Comparison of ENCODE assay signal across 15 cellular contexts in genomic region chr18:24704921-24705620, GRCh38.
DNase-seq lines count a peak whose midpoint lies in the region; ATAC-seq and TF ChIP-seq lines count a peak whose summit lies in the region.
"Had no signal": no experiment of that assay in that cellular context is flagged by ENCODE, and none has a peak within 500 bp of the region (broad histone marks: within the 10 kb centered on the region; RNA-seq: fewer than 3 reads in every experiment).

No MANE protein-coding gene starts in this region.

- peak overlapping the region; percentile 22; the same call in 1 of the 2 replicates for H3K4me3 ChIP-seq in WI38 (ENCODE audit: low read depth, low read length)
- H3K4me3 ChIP-seq in H7 (ENCODE audit: insufficient read depth, low read depth, low read length) = no peak overlapping the region
- H3K4me3 ChIP-seq: breast epithelium had no signal

- DNase-seq in COLO668 (lab: John Stamatoyannopoulos, UW; ENCODE audit: unreplicated experiment) (peak; percentile 82), M059J (ENCODE audit: low read depth) (peak; percentile 88), myocyte (ENCODE audit: low read depth) (peak; percentile 9), H7 (no peak), cerebellar nuclear complex (lab: John Stamatoyannopoulos, UW) (no peak), NCI-H2227 (lab: John Stamatoyannopoulos, UW; ENCODE audit: unreplicated experiment) (no peak)
- DNase-seq: activated naive CD4-positive, alpha-beta T cell treated with Interleukin-2 at 50 U/mL for 16 hours; endodermal cell; left cardiac atrium; stimulated activated naive B cell treated with anti-CD40 and anti-IgM and Interleukin-4, amounts not matched to agents 10 μg/mL and 1 μg/mL and 100 μg/mL, for 72 hours had no signal

- no peak for TF ChIP-seq CTCF in WI38 (IDR thresholded peaks at IDR 0.05; ENCODE audit: low read depth, low read length)

- no peak for ATAC-seq in GM18867 (IDR thresholded peaks at IDR 0.05; ENCODE audit: unreplicated experiment)
- ATAC-seq: left cardiac atrium; natural killer cell treated with Interleukin-12 subunit alpha and Interleukin-12 subunit beta and Interleukin-15 and Interleukin-18, amount 100 ng/mL, for 72 hours; sciatic nerve; stimulated activated naive B cell treated with anti-CD40 and anti-IgM and Interleukin-4, amounts not matched to agents 10 μg/mL and 1 μg/mL and 100 μg/mL, for 72 hours had no signal

- no peaks in the 10 kb centered on the region for H3K36me3 ChIP-seq in H7 (replicated peaks; ENCODE audit: control insufficient read depth, insufficient read depth, low read length)
- H3K36me3 ChIP-seq: breast epithelium had no signal

- no peaks in the 10 kb centered on the region for H3K27me3 ChIP-seq in H7 (ENCODE audit: control insufficient read depth, insufficient read depth, low read length)
- H3K27me3 ChIP-seq: breast epithelium had no signal

Comparison
In these comparisons a context has a peak if more than half of its experiments do, and no peak if none do; other contexts are left out.
1. DNase-seq: peak in COLO668 (single experiment), M059J (single experiment) and myocyte (single experiment); none in H7 (single experiment), cerebellar nuclear complex (0 of 2) and NCI-H2227 (single experiment).